ENCODE assay signal across 17 cellular contexts in genomic region chr13:90416938-90417337, GRCh38.
DNase-seq lines count a peak whose midpoint lies in the region; TF ChIP-seq lines count a peak whose summit lies in the region.
"Had no signal": no experiment of that assay in that cellular context is flagged by ENCODE, and none has a peak within 500 bp of the region (broad histone marks: within the 10 kb centered on the region; RNA-seq: fewer than 3 reads in every experiment).

No MANE protein-coding gene starts in this region.

- no peaks in the 10 kb centered on the region for H3K9me3 ChIP-seq in neural progenitor cell (ENCODE audit: low read depth)

- in situ Hi-C loops in brain microvascular endothelial cell (cut with HindIII; ENCODE audit: low pct_ligation_motif_present, low sequenced_read_pairs): no loop called here

- no peaks in the 10 kb centered on the region for H3F3A ChIP-seq in neural progenitor cell (ENCODE audit: low read depth)

- DNase-seq in NCI-H82 (lab: John Stamatoyannopoulos, UW) (peak; percentile 62), brain microvascular endothelial cell (no peak), neural progenitor cell (ENCODE audit: low spot score) (peak; percentile 15), NCI-H2196 treated with DMSO at 0.1 percent for 48 hours (lab: John Stamatoyannopoulos, UW; ENCODE audit: unreplicated experiment) (no peak), activated T-cell treated with anti-CD3 and anti-CD28 coated beads for 4 hours (no peak), putamen (ENCODE audit: low spot score) (no peak)
- no peak for DNase-seq in effector CD4-positive, alpha-beta T cell
- DNase-seq: CD4-positive, alpha-beta memory T cell; DMS79 treated with DMSO at 0.1 percent for 48 hours; GDM1; NCI-H1105; NCI-H1694 treated with DMSO at 0.1 percent for 48 hours; NCI-H446; NCI-H774 had no signal

- H3K4me1 Mint-ChIP-seq in neural progenitor cell: peaks cover 24% of the 10 kb centered on the region
- H3K4me1 Mint-ChIP-seq: B cell; CD4-positive, alpha-beta memory T cell had no signal

- no peak overlapping the region for H3K9ac ChIP-seq in neural progenitor cell

- H3K4me2 ChIP-seq in neural progenitor cell: peak overlapping the region; percentile 30

- peak overlapping the region; percentile 39; the same call in 1 of the 2 replicates for H3K27ac ChIP-seq in ACC112 (ENCODE audit: low read depth, low read length)
- H3K27ac ChIP-seq in brain microvascular endothelial cell: peak overlapping the region; percentile 60
- no peak overlapping the region for H3K27ac ChIP-seq in neural progenitor cell
- H3K27ac ChIP-seq: HL-60 had no signal

- H3K36me3 ChIP-seq in ACC112 (ENCODE audit: insufficient read depth, low read length) (no peaks in the 10 kb centered on the region), brain microvascular endothelial cell (replicated peaks) (no peaks in the 10 kb centered on the region), neural progenitor cell (no peaks in the 10 kb centered on the region)

- no peak overlapping the region for H3K4me3 ChIP-seq in ACC112 (ENCODE audit: low read depth, low read length)
- H3K4me3 ChIP-seq in brain microvascular endothelial cell (ENCODE audit: low read depth, low read length): no peak overlapping the region
- no peak overlapping the region for H3K4me3 ChIP-seq in neural progenitor cell

- peaks cover 11% of the 10 kb centered on the region for H3K9me3 Mint-ChIP-seq in neural progenitor cell

- H3K79me2 ChIP-seq in ACC112 (ENCODE audit: control insufficient read depth, insufficient read depth, low read length, unreplicated experiment) (no peaks in the 10 kb centered on the region), neural progenitor cell (ENCODE audit: low read depth) (no peaks in the 10 kb centered on the region)

- no peaks in the 10 kb centered on the region for H4K20me1 ChIP-seq in neural progenitor cell (ENCODE audit: low read depth)

- no peaks in the 10 kb centered on the region for H3K36me3 Mint-ChIP-seq in neural progenitor cell
- H3K36me3 Mint-ChIP-seq: CD4-positive, alpha-beta memory T cell had no signal

- H3K27me3 Mint-ChIP-seq in neural progenitor cell (ENCODE audit: insufficient read depth, low read depth): peaks cover 3% of the 10 kb centered on the region
- H3K27me3 Mint-ChIP-seq: B cell; CD4-positive, alpha-beta memory T cell had no signal

- H3K4me3 Mint-ChIP-seq in neural progenitor cell: no peak overlapping the region
- H3K4me3 Mint-ChIP-seq: B cell; CD4-positive, alpha-beta memory T cell had no signal

- H3K27ac Mint-ChIP-seq in neural progenitor cell: no peak overlapping the region
- H3K27ac Mint-ChIP-seq: B cell; CD4-positive, alpha-beta memory T cell had no signal

- H3K27me3 ChIP-seq in ACC112 (ENCODE audit: insufficient read depth, low read length): no peaks in the 10 kb centered on the region
- H3K27me3 ChIP-seq in brain microvascular endothelial cell (replicated peaks): no peaks in the 10 kb centered on the region
- no peaks in the 10 kb centered on the region for H3K27me3 ChIP-seq in neural progenitor cell

- H2AFZ ChIP-seq in ACC112 (ENCODE audit: low read length, unreplicated experiment): no peak overlapping the region
- no peak overlapping the region for H2AFZ ChIP-seq in neural progenitor cell (replicated peaks)

- H3K4me1 ChIP-seq in ACC112 (ENCODE audit: control insufficient read depth, insufficient read depth, low read length, unreplicated experiment): peaks cover 32% of the 10 kb centered on the region
- H3K4me1 ChIP-seq in neural progenitor cell: peaks cover 16% of the 10 kb centered on the region

- TF ChIP-seq CTCF in brain microvascular endothelial cell (IDR thresholded peaks at IDR 0.05; ENCODE audit: low read depth, low read length, missing control alignments) (no peak), neural progenitor cell (IDR thresholded peaks at IDR 0.05) (no peak)

Comparison
In these comparisons a context has a peak if more than half of its experiments do, and no peak if none do; other contexts are left out.
1. DNase-seq: peak in NCI-H82 (single experiment) and neural progenitor cell (single experiment); none in brain microvascular endothelial cell (single experiment), NCI-H2196 treated with DMSO at 0.1 percent for 48 hours (single experiment), effector CD4-positive, alpha-beta T cell (single experiment), activated T-cell treated with anti-CD3 and anti-CD28 coated beads for 4 hours (single experiment) and putamen (single experiment).